In the genomic region with DNA sequence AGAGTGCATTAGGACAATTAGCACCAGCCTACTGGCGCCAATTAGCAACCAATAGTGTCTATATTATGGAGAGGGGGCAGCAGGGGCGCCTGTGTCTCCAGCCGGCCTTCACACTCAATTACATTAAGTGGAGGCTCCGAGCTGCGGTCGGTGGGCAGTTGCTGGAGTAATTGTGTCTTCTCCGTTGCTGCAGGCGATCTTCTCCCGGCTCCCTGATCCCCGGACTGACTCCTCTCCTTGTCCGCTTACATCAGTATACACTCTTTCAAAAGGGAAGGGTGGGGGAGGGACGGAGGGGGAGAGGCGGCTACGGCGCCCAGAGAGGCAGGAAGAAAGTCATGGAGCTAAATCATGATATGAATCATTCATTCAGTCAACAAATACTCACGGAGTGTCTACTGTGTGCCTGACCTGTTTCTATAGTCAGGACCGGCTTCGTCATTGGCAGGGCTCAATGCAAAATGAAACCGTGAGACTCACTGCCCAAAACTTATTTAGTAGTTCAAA, we compare ENCODE assay signal across 15 cellular contexts.
A peak's percentile ranks its signal among the peaks of the same experiment; 100 is the strongest.
DNase-seq lines count a peak whose midpoint lies in the region; ATAC-seq, FAIRE-seq and TF ChIP-seq lines count a peak whose summit lies in the region.
"Had no signal": no experiment of that assay in that cellular context is flagged by ENCODE, and none has a peak within 500 bp of the region (broad histone marks: within the 10 kb centered on the region; RNA-seq: fewer than 3 reads in every experiment).

No MANE protein-coding gene starts in this region.

- H3K18ac ChIP-seq in H1 (ENCODE audit: extremely low read depth, low read length) = 0 out of 2 replicates have a peak overlapping the region, but pooled peaks have one; percentile 25

- FAIRE-seq in H1 (lab: Jason Lieb, UNC) = no peak

- no peak overlapping the region for H3K4me2 ChIP-seq in H1 (ENCODE audit: insufficient read depth in 1 of 2, low read depth in 2 of 2, low read length in 2 of 2)

- no peak overlapping the region for H2BK12ac ChIP-seq in H1 (ENCODE audit: low read depth, low read length)

- no peak overlapping the region for H3K23ac ChIP-seq in H1 (ENCODE audit: insufficient read length)

- no peak overlapping the region for H3K9ac ChIP-seq in H1 (replicated peaks in 1 of 4; ENCODE audit: extremely low read depth in 1 of 4, low read depth in 3 of 4, low read length in 3 of 4)

- H2BK15ac ChIP-seq in H1 (ENCODE audit: low read length) = no peak overlapping the region

- POLR2A ChIA-PET in H1 (lab: Charles Lee; ENCODE audit: partially characterized antibody) = interaction anchor here (0.8 kb wide), 1 partner anchor 232 kb away, joined by 3 read pairs; no protein-coding TSS in a partner anchor

- no peaks in the 10 kb centered on the region for H3K79me1 ChIP-seq in H1 (ENCODE audit: low read depth, low read length)

- intact Hi-C loops in prostate gland (cut with DNase I) = no loop called here

- H3K14ac ChIP-seq in H1 (ENCODE audit: insufficient read length) = no peak overlapping the region

- no peaks in the 10 kb centered on the region for H4K20me1 ChIP-seq in H1 (replicated peaks in 1 of 2; ENCODE audit: control insufficient read depth in 1 of 2, insufficient read depth in 2 of 2, low read length in 2 of 2)

- no peak overlapping the region for H2BK20ac ChIP-seq in H1 (ENCODE audit: low read length)

- H3K27ac ChIP-seq in H1 (ENCODE audit: low read depth, low read length) (no peak overlapping the region), prostate gland (no peak overlapping the region)

- no peak overlapping the region for H4K91ac ChIP-seq in H1 (replicated peaks; ENCODE audit: insufficient read length, low read length)

- no peak overlapping the region for H2AFZ ChIP-seq in H1 (ENCODE audit: low read length)

- H3K79me2 ChIP-seq in H1 (ENCODE audit: control insufficient read depth in 1 of 2, insufficient read depth in 2 of 2, low read length in 2 of 2) = no peaks in the 10 kb centered on the region

- DNase-seq in ELR (ENCODE audit: low read depth) = peak; percentile 70
- peak; percentile 90 for DNase-seq in NCI-H82 (lab: John Stamatoyannopoulos, UW)
- no peak for DNase-seq in H1 (ENCODE audit: low read depth in 1 of 2, low spot score in 2 of 2)
- no peak for DNase-seq in prostate gland (ENCODE audit: low spot score)
- DNase-seq in SW480 (ENCODE audit: low spot score) = no peak
- DNase-seq in NCI-H446 (lab: John Stamatoyannopoulos, UW) = no peak
- DNase-seq: activated CD4-positive, CD25-positive, alpha-beta regulatory T cell; CD4-positive, alpha-beta memory T cell; dermis blood vessel endothelial cell; NCI-H1048; NCI-H524; SIG-M5; stimulated activated naive CD8-positive, alpha-beta T cell treated with anti-CD3 and anti-CD28 coated beads, Interleukin-15, Interleukin-2, amounts not matched to agents 100 U/mL and 50 U/mL, for 24 hours had no signal

- no peak for TF ChIP-seq EP300 in H1 (IDR thresholded peaks at IDR 0.05; ENCODE audit: borderline replicate concordance in 1 of 2, low read depth in 2 of 2, low read length in 2 of 2)

- no peak overlapping the region for H2BK120ac ChIP-seq in H1 (replicated peaks; ENCODE audit: low read depth, low read length)

- CTCF ChIA-PET in H1 (lab: Charles Lee; ENCODE audit: partially characterized antibody) = interaction anchor here (0.6 to 1.7 kb wide), 5 partner anchors 19 to 791 kb away, joined by 3 to 5 read pairs (median 3); no protein-coding TSS in a partner anchor

- 92% methylated on average over 15 of the region's 19 CpGs; no CpG with 5 or more reads in 1 of the 2 experiments for WGBS in H1 (ENCODE audit: extremely low coverage in 1 of 2, insufficient coverage in 1 of 2, insufficient read length in 1 of 2, insufficient replicate concordance in 2 of 2, low coverage in 1 of 2, low lambda C conversion rate in 2 of 2, missing lambda C conversion rate in 1 of 2), 2 experiments
- WGBS in prostate gland = 48% methylated on average over 19 of the region's 19 CpGs

- no peak overlapping the region for H2AK5ac ChIP-seq in H1 (ENCODE audit: low read depth, low read length)

- H3K27me3 ChIP-seq in H1 (replicated peaks in 1 of 4; ENCODE audit: control insufficient read depth in 3 of 4, extremely low read depth in 1 of 4, insufficient read depth in 3 of 4, low read length in 3 of 4) (no peaks in the 10 kb centered on the region), prostate gland (replicated peaks; ENCODE audit: insufficient read depth) (no peaks in the 10 kb centered on the region)

- ATAC-seq in GM18520 (IDR thresholded peaks at IDR 0.05; ENCODE audit: unreplicated experiment) (no peak), GM21360 (IDR thresholded peaks at IDR 0.05; ENCODE audit: unreplicated experiment) (no peak)
- ATAC-seq: stimulated activated naive CD8-positive, alpha-beta T cell treated with anti-CD3 and anti-CD28 coated beads, Interleukin-15, Interleukin-2, amounts not matched to agents 100 U/mL and 50 U/mL, for 24 hours had no signal

- no peaks in the 10 kb centered on the region; a peak in 1 of 7 replicates for H3K4me1 ChIP-seq in H1 (replicated peaks in 1 of 4; ENCODE audit: control insufficient read depth in 3 of 4, insufficient read depth in 4 of 4, low read length in 3 of 4)
- no peaks in the 10 kb centered on the region for H3K4me1 ChIP-seq in prostate gland (replicated peaks)

- no peak overlapping the region for H3K56ac ChIP-seq in H1 (replicated peaks; ENCODE audit: insufficient read length, low read depth, low read length)

- H3K4ac ChIP-seq in H1 (replicated peaks; ENCODE audit: insufficient read length, low read depth, low read length) = no peak overlapping the region

- H3K36me3 ChIP-seq in H1 (ENCODE audit: control insufficient read depth in 2 of 4, insufficient read depth in 4 of 4, low read length in 3 of 4) (no peaks in the 10 kb centered on the region), prostate gland (no peaks in the 10 kb centered on the region)

- no peak overlapping the region for H4K5ac ChIP-seq in H1 (ENCODE audit: insufficient read length, low read depth, low read length)

- TF ChIP-seq POLR2A in H1 (IDR thresholded peaks at IDR 0.05; ENCODE audit: control extremely low read depth in 1 of 2, low read depth in 2 of 2, low read length in 2 of 2) (no peak), prostate gland (IDR thresholded peaks at IDR 0.05) (no peak)

- no peak overlapping the region for H2BK5ac ChIP-seq in H1 (ENCODE audit: low read depth, low read length)

- no peak for TF ChIP-seq RAD21 in H1 (IDR thresholded peaks at IDR 0.05 in 1 of 2, conservative IDR thresholded peaks at IDR 0.05 in 1 of 2; ENCODE audit: low read depth in 2 of 2, low read length in 2 of 2)

- TF ChIP-seq CTCF in H1 (IDR thresholded peaks at IDR 0.05; ENCODE audit: control extremely low read depth in 1 of 3, insufficient read depth in 1 of 3, low read depth in 1 of 3, low read length in 3 of 3) (no peak), prostate gland (IDR thresholded peaks at IDR 0.05) (no peak)

- H4K8ac ChIP-seq in H1 (ENCODE audit: extremely low read depth, insufficient read depth, low read length) = no peak overlapping the region

- no peaks in the 10 kb centered on the region for H3K23me2 ChIP-seq in H1 (ENCODE audit: low read depth, low read length)

- H3K9me3 ChIP-seq in H1 (ENCODE audit: insufficient read depth in 2 of 2, low read depth in 1 of 2, low read length in 1 of 2) = no peaks in the 10 kb centered on the region
- H3K9me3 ChIP-seq in prostate gland = no peaks in the 10 kb centered on the region

- H3K4me3 ChIP-seq in H1 (ENCODE audit: extremely low read depth in 1 of 4, insufficient read depth in 2 of 4, low read depth in 3 of 4, low read length in 4 of 4) = no peak overlapping the region
- H3K4me3 ChIP-seq in prostate gland = peak overlapping the region; percentile 14 to 16

TF ChIP-seq in H1, 55 proteins besides CTCF, POLR2A, EP300 and RAD21 (continues in another document):
- no peak for TF ChIP-seq BACH1 (IDR thresholded peaks at IDR 0.05; ENCODE audit: low read length)
- TF ChIP-seq BRCA1 (IDR thresholded peaks at IDR 0.05; ENCODE audit: low read depth, low read length) = no peak
- no peak for TF ChIP-seq EZH2 (IDR thresholded peaks at IDR 0.05; ENCODE audit: low read depth, low read length, severe bottlenecking)
- TF ChIP-seq JUN (IDR thresholded peaks at IDR 0.05; ENCODE audit: low read depth, low read length) = no peak
- no peak for TF ChIP-seq CTBP2 (IDR thresholded peaks at IDR 0.05; ENCODE audit: borderline replicate concordance, insufficient read depth, insufficient read length, low read length)

Comparison
In these comparisons a context has a peak if more than half of its experiments do, and no peak if none do; other contexts are left out.
1. DNase-seq: peak in ELR (single experiment) and NCI-H82 (single experiment); none in H1 (0 of 2), prostate gland (single experiment), SW480 (single experiment) and NCI-H446 (0 of 2).
2. H3K4me3 ChIP-seq: peak in prostate gland (2 of 2); none in H1 (0 of 4).